In the genomic region with DNA sequence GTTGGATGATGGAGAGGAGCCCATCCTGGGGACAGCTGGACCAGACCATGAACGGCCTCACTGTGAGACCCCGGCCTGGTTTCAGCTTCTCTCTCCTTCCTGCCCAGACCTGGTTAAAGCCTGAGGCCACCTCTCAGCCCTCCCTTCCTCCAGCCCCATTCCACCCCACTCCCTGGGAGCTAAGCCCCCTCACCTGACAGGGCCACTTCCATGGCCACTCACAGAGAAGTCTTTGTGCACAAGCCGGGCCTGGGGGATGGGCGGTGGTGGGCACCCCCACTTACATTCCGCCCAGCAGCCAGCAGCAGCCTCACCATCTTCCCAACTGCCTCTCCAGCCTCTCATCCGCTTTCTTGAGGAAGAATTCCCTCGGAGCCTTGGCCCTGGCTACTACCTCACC, we compare ENCODE assay signal across 16 cellular contexts. TPM values are rescaled to one million over a fixed set of nuclear protein-coding genes. Genes with fewer than 3 reads are reported as not detected.
DNase-seq lines count a peak whose midpoint lies in the region; ATAC-seq and TF ChIP-seq lines count a peak whose summit lies in the region.
"Had no signal": no experiment of that assay in that cellular context is flagged by ENCODE, and none has a peak within 500 bp of the region (broad histone marks: within the 10 kb centered on the region; RNA-seq: fewer than 3 reads in every experiment).

No MANE protein-coding gene starts in this region.

- H3K79me1 ChIP-seq in neuronal stem cell (ENCODE audit: low read depth, low read length), result no peaks in the 10 kb centered on the region

- H3K4me1 ChIP-seq in neuronal stem cell (ENCODE audit: control insufficient read depth in 2 of 2, insufficient read depth in 1 of 2, low read depth in 1 of 2, low read length in 2 of 2), result no peaks in the 10 kb centered on the region
- H3K4me1 ChIP-seq in hepatocyte (ENCODE audit: insufficient read depth), result no peaks in the 10 kb centered on the region
- no peaks in the 10 kb centered on the region for H3K4me1 ChIP-seq in mucosa of descending colon (ENCODE audit: low read depth)
- H3K4me1 ChIP-seq: HAP-1 had no signal

- no peak overlapping the region for H2BK5ac ChIP-seq in neuronal stem cell (ENCODE audit: low read length)

- intact Hi-C loops in mucosa of descending colon (cut with DNase I, micrococcal nuclease), result no loop called here

- H3K79me2 ChIP-seq in hepatocyte, result no peaks in the 10 kb centered on the region

- H3K27me3 ChIP-seq in neuronal stem cell (ENCODE audit: control insufficient read depth in 3 of 3, insufficient read depth in 3 of 3, low read depth in 1 of 3, low read length in 3 of 3) (peaks cover 0 to 82% (median 18%) of the 10 kb centered on the region in 3 experiments), hepatocyte (peaks cover 48% of the 10 kb centered on the region)
- H3K27me3 ChIP-seq: BE2C had no signal

- H3K36me3 ChIP-seq in neuronal stem cell (replicated peaks in 1 of 2; ENCODE audit: control insufficient read depth in 2 of 2, insufficient read depth in 2 of 2, low read length in 2 of 2) (no peaks in the 10 kb centered on the region), hepatocyte (replicated peaks; ENCODE audit: insufficient read depth, low read depth) (no peaks in the 10 kb centered on the region), mucosa of descending colon (ENCODE audit: low read depth) (no peaks in the 10 kb centered on the region)
- H3K36me3 ChIP-seq: BE2C, HAP-1 had no signal

- H3K4me3 ChIP-seq in neuronal stem cell (ENCODE audit: low read length in 2 of 2), result no peak overlapping the region
- no peak overlapping the region for H3K4me3 ChIP-seq in hepatocyte
- no peak overlapping the region for H3K4me3 ChIP-seq in mucosa of descending colon
- H3K4me3 ChIP-seq: HAP-1 had no signal

- H3K4me1 Mint-ChIP-seq in effector memory CD8-positive, alpha-beta T cell (ENCODE audit: low read depth in 2 of 2), result peaks cover 0 to 3% of the 10 kb centered on the region in 2 donors
- H3K4me1 Mint-ChIP-seq: CD4-positive, CD25-positive, alpha-beta regulatory T cell; CD8-positive, alpha-beta memory T cell had no signal

- H3K4me2 ChIP-seq in neuronal stem cell (ENCODE audit: insufficient read depth, low read length, poor library complexity, severe bottlenecking), result no peak overlapping the region
- no peak overlapping the region for H3K4me2 ChIP-seq in hepatocyte

- no peak overlapping the region for H3K14ac ChIP-seq in neuronal stem cell (ENCODE audit: low read length)

- DNase-seq in caudate nucleus (lab: John Stamatoyannopoulos, UW), result peak in 2 of 61 donors; percentile 9 to 46
- no peak for DNase-seq in effector memory CD8-positive, alpha-beta T cell
- no peak for DNase-seq in neuronal stem cell (ENCODE audit: low spot score)
- no peak for DNase-seq in hepatocyte (ENCODE audit: low spot score)
- DNase-seq in UCSD-AML1 (lab: John Stamatoyannopoulos, UW; ENCODE audit: unreplicated experiment), result no peak
- no peak for DNase-seq in mucosa of descending colon
- DNase-seq: ACHN; BE2C; Caco-2; CD4-positive, CD25-positive, alpha-beta regulatory T cell; CD8-positive, alpha-beta memory T cell had no signal

- no peak overlapping the region for H3K9ac ChIP-seq in neuronal stem cell (ENCODE audit: low read depth, low read length, poor library complexity)

- peaks cover 3% of the 10 kb centered on the region for H3K36me3 Mint-ChIP-seq in effector memory CD8-positive, alpha-beta T cell (ENCODE audit: insufficient read depth)
- H3K36me3 Mint-ChIP-seq: CD4-positive, CD25-positive, alpha-beta regulatory T cell had no signal

- H2BK12ac ChIP-seq in neuronal stem cell (ENCODE audit: low read length), result no peak overlapping the region

- H3K9me3 ChIP-seq in neuronal stem cell (replicated peaks in 1 of 2; ENCODE audit: control insufficient read depth in 2 of 2, insufficient read depth in 1 of 2, low read depth in 1 of 2, low read length in 2 of 2) (no peaks in the 10 kb centered on the region), hepatocyte (ENCODE audit: low read depth) (no peaks in the 10 kb centered on the region), mucosa of descending colon (no peaks in the 10 kb centered on the region)
- H3K9me3 ChIP-seq: BE2C, Caco-2, HAP-1 had no signal

- no CpG with 5 or more reads among the region's 7 CpGs for WGBS in neuronal stem cell (ENCODE audit: extremely low coverage in 2 of 2, insufficient read length in 2 of 2, insufficient replicate concordance in 1 of 2), 2 donors
- WGBS in hepatocyte (ENCODE audit: low lambda C conversion rate, missing lambda C conversion rate), result 79% methylated on average over 6 of the region's 7 CpGs

- H4K91ac ChIP-seq in neuronal stem cell (ENCODE audit: low read depth, low read length, poor library complexity), result no peak overlapping the region

- no peak overlapping the region for H3K4me3 Mint-ChIP-seq in effector memory CD8-positive, alpha-beta T cell
- H3K4me3 Mint-ChIP-seq: CD4-positive, CD25-positive, alpha-beta regulatory T cell; CD8-positive, alpha-beta memory T cell had no signal

- no peak for TF ChIP-seq CTCF in hepatocyte (IDR thresholded peaks at IDR 0.05; ENCODE audit: poor library complexity)
- TF ChIP-seq CTCF in mucosa of descending colon (IDR thresholded peaks at IDR 0.05), result no peak

- no peak for ATAC-seq in effector memory CD8-positive, alpha-beta T cell (replicated peaks)
- ATAC-seq in mucosa of descending colon (no peak), HG03108 (IDR thresholded peaks at IDR 0.05; ENCODE audit: unreplicated experiment) (no peak)

- no peak overlapping the region for H3K4ac ChIP-seq in neuronal stem cell (ENCODE audit: low read length)

- H2BK120ac ChIP-seq in neuronal stem cell (ENCODE audit: low read depth, low read length), result no peak overlapping the region

- H3K27me3 Mint-ChIP-seq in effector memory CD8-positive, alpha-beta T cell, result peaks cover 26 to 61% of the 10 kb centered on the region in 2 donors

- H3K27ac Mint-ChIP-seq in effector memory CD8-positive, alpha-beta T cell, result peak overlapping the region; percentile 1 to 52

- H3K18ac ChIP-seq in neuronal stem cell (ENCODE audit: low read length), result peak overlapping the region; percentile 52

- peak overlapping the region; percentile 10 for H3K23ac ChIP-seq in neuronal stem cell (ENCODE audit: low read depth, low read length, poor library complexity)

- no peaks in the 10 kb centered on the region for H3K9me2 ChIP-seq in hepatocyte (replicated peaks; ENCODE audit: insufficient read depth)

- H4K20me1 ChIP-seq in hepatocyte (ENCODE audit: insufficient read depth, poor library complexity, severe bottlenecking), result no peaks in the 10 kb centered on the region

- H3K9me3 Mint-ChIP-seq in effector memory CD8-positive, alpha-beta T cell, result no peaks in the 10 kb centered on the region
- H3K9me3 Mint-ChIP-seq: CD8-positive, alpha-beta memory T cell had no signal

- H2AK5ac ChIP-seq in neuronal stem cell (ENCODE audit: low read depth, low read length), result peak overlapping the region; percentile 40

- H3K27ac ChIP-seq in caudate nucleus (ENCODE audit: low read depth, low read length) (peak overlapping the region; percentile 83), neuronal stem cell (replicated peaks; ENCODE audit: low read length) (no peak overlapping the region), temporal lobe (ENCODE audit: low read depth, low read length) (peak overlapping the region; percentile 78), hepatocyte (no peak overlapping the region)
- H3K27ac ChIP-seq: HL-60 had no signal

- H2BK15ac ChIP-seq in neuronal stem cell (ENCODE audit: low read length), result peak overlapping the region; percentile 21

- H2AFZ ChIP-seq in neuronal stem cell (ENCODE audit: low read length) (no peak overlapping the region), hepatocyte (no peak overlapping the region)

- no peak overlapping the region for H4K8ac ChIP-seq in neuronal stem cell (ENCODE audit: low read depth, low read length)

RNA-seq across cellular contexts. Expression of gene RHBG, which starts 40.4 kb away (rescaled TPM):
- polyA plus RNA-seq in neuronal stem cell (2013, experiment 1 of 2), result 0.03 TPM
- 0.03 TPM for polyA plus RNA-seq in neuronal stem cell (2013, experiment 2 of 2)
- total RNA-seq in temporal lobe, result not detected
- 3.3 and 6.3 TPM in 2 replicates for total RNA-seq in hepatocyte
- 10.8 and 11.9 TPM in 2 replicates for polyA plus RNA-seq in hepatocyte
- total RNA-seq in mucosa of descending colon, result not detected
- total RNA-seq: CD4-positive, CD25-positive, alpha-beta regulatory T cell; CD8-positive, alpha-beta memory T cell; HT1080 had no signal
- polyA plus RNA-seq: CD4-positive, CD25-positive, alpha-beta regulatory T cell; CD8-positive, alpha-beta memory T cell had no signal

Comparison
In these comparisons a context has a peak if more than half of its experiments do, and no peak if none do; other contexts are left out.
1. H3K27ac ChIP-seq: peak in caudate nucleus (single experiment) and temporal lobe (single experiment); none in neuronal stem cell (single experiment) and hepatocyte (single experiment).